18 cellular contexts compared by ENCODE assay signal in genomic region chr2:238897911-238898311, GRCh38. TPM values are rescaled to one million over a fixed set of nuclear protein-coding genes. Genes with fewer than 3 reads are reported as not detected.
DNase-seq lines count a peak whose midpoint lies in the region; ATAC-seq and TF ChIP-seq lines count a peak whose summit lies in the region.
"Had no signal": no experiment of that assay in that cellular context is flagged by ENCODE, and none has a peak within 500 bp of the region (broad histone marks: within the 10 kb centered on the region; RNA-seq: fewer than 3 reads in every experiment).

No MANE protein-coding gene starts in this region.

- no peaks in the 10 kb centered on the region for H3K9me3 ChIP-seq in BLaER1 treated with 17β-estradiol and CSF1 and Interleukin-3, amounts not matched to agents 10 nM and 100 nM (replicated peaks in 1 of 11)
- H3K9me3 ChIP-seq in esophagus muscularis mucosa (no peaks in the 10 kb centered on the region), neuronal stem cell (replicated peaks in 1 of 2; ENCODE audit: control insufficient read depth in 2 of 2, insufficient read depth in 1 of 2, low read depth in 1 of 2, low read length in 2 of 2) (no peaks in the 10 kb centered on the region), subcutaneous abdominal adipose tissue (ENCODE audit: control insufficient read depth in 5 of 5, low read length in 5 of 5) (no peaks in the 10 kb centered on the region), WERI-Rb-1 (ENCODE audit: severe bottlenecking) (no peaks in the 10 kb centered on the region)
- H3K9me3 ChIP-seq: A549 had no signal

- H3K9ac ChIP-seq in BLaER1 treated with 17β-estradiol and CSF1 and Interleukin-3, amounts not matched to agents 10 nM and 100 nM, result peak overlapping the region in 4 of 11 experiments; percentile 3 to 59 (median 46); a peak in 6 of 22 replicates
- H3K9ac ChIP-seq in neuronal stem cell (ENCODE audit: low read depth, low read length, poor library complexity) (no peak overlapping the region), subcutaneous abdominal adipose tissue (ENCODE audit: low read length in 5 of 5) (peak overlapping the region in 1 of 5 donors; percentile 53)

- H2BK12ac ChIP-seq in neuronal stem cell (ENCODE audit: low read length), result no peak overlapping the region

- no peak overlapping the region for H3K14ac ChIP-seq in neuronal stem cell (ENCODE audit: low read length)

- TF ChIP-seq EP300 in esophagus muscularis mucosa (IDR thresholded peaks at IDR 0.05), result no peak

- H4K8ac ChIP-seq in neuronal stem cell (ENCODE audit: low read depth, low read length), result no peak overlapping the region

- no peak overlapping the region for H2BK120ac ChIP-seq in neuronal stem cell (ENCODE audit: low read depth, low read length)

- no peak overlapping the region for H2BK5ac ChIP-seq in neuronal stem cell (ENCODE audit: low read length)

- H3K23ac ChIP-seq in neuronal stem cell (ENCODE audit: low read depth, low read length, poor library complexity), result no peak overlapping the region

- peak overlapping the region; percentile 85 for H3K4ac ChIP-seq in neuronal stem cell (ENCODE audit: low read length)

- ATAC-seq in GM21528 (IDR thresholded peaks at IDR 0.05; ENCODE audit: low FRiP score, unreplicated experiment), result no peak
- ATAC-seq: A549, PC-3 had no signal

- intact Hi-C loops in esophagus muscularis mucosa (cut with DNase I), result no loop called here

- peak overlapping the region in 4 of 11 experiments; percentile 26 to 39 (median 38); a peak in 5 of 22 replicates for H3K27ac ChIP-seq in BLaER1 treated with 17β-estradiol and CSF1 and Interleukin-3, amounts not matched to agents 10 nM and 100 nM
- H3K27ac ChIP-seq in esophagus muscularis mucosa (replicated peaks in 1 of 4) (peak overlapping the region in 3 of 4 donors; percentile 0 to 31 (median 15)), neuronal stem cell (replicated peaks; ENCODE audit: low read length) (no peak overlapping the region), subcutaneous abdominal adipose tissue (ENCODE audit: low read depth, low read length) (peak overlapping the region; percentile 90), WERI-Rb-1 (no peak overlapping the region)
- H3K27ac ChIP-seq: C4-2B had no signal

- no peak overlapping the region for H4K91ac ChIP-seq in neuronal stem cell (ENCODE audit: low read depth, low read length, poor library complexity)

- peaks cover 0 to 6% (median 0%) of the 10 kb centered on the region in 11 experiments; a peak in 1 of 22 replicates for H4K20me1 ChIP-seq in BLaER1 treated with 17β-estradiol and CSF1 and Interleukin-3, amounts not matched to agents 10 nM and 100 nM

- no peaks in the 10 kb centered on the region for H3K36me3 ChIP-seq in BLaER1 treated with 17β-estradiol and CSF1 and Interleukin-3, amounts not matched to agents 10 nM and 100 nM
- H3K36me3 ChIP-seq in esophagus muscularis mucosa, result no peaks in the 10 kb centered on the region
- no peaks in the 10 kb centered on the region for H3K36me3 ChIP-seq in neuronal stem cell (replicated peaks in 1 of 2; ENCODE audit: control insufficient read depth in 2 of 2, insufficient read depth in 2 of 2, low read length in 2 of 2)
- no peaks in the 10 kb centered on the region for H3K36me3 ChIP-seq in subcutaneous abdominal adipose tissue (ENCODE audit: control insufficient read depth in 5 of 5, insufficient read depth in 5 of 5, low read length in 5 of 5)
- no peaks in the 10 kb centered on the region for H3K36me3 ChIP-seq in WERI-Rb-1

- peak overlapping the region; percentile 93 for H3K18ac ChIP-seq in neuronal stem cell (ENCODE audit: low read length)

- peaks cover 0 to 28% (median 23%) of the 10 kb centered on the region in 10 experiments; a peak in 18 of 20 replicates for H3K4me1 ChIP-seq in BLaER1 treated with 17β-estradiol and CSF1 and Interleukin-3, amounts not matched to agents 10 nM and 100 nM
- H3K4me1 ChIP-seq in esophagus muscularis mucosa (peaks cover 10 to 74% (median 64%) of the 10 kb centered on the region in 4 donors), neuronal stem cell (ENCODE audit: control insufficient read depth in 2 of 2, insufficient read depth in 1 of 2, low read depth in 1 of 2, low read length in 2 of 2) (peaks cover 10 to 28% of the 10 kb centered on the region in 2 donors), subcutaneous abdominal adipose tissue (ENCODE audit: control insufficient read depth in 5 of 5, insufficient read depth in 5 of 5, low read length in 5 of 5) (peaks cover 18 to 90% (median 86%) of the 10 kb centered on the region in 5 donors)
- H3K4me1 ChIP-seq: A549 had no signal

- no CpG with 5 or more reads among the region's 7 CpGs for WGBS in esophagus muscularis mucosa
- WGBS in neuronal stem cell (ENCODE audit: extremely low coverage in 2 of 2, insufficient read length in 2 of 2, insufficient replicate concordance in 1 of 2), 2 donors, result no CpG with 5 or more reads among the region's 7 CpGs

- H2BK15ac ChIP-seq in neuronal stem cell (ENCODE audit: low read length), result peak overlapping the region; percentile 75

- no peak overlapping the region for H2AFZ ChIP-seq in neuronal stem cell (ENCODE audit: low read length)

- DNase-seq in esophagus muscularis mucosa (ENCODE audit: extremely low spot score) (no peak), neuronal stem cell (ENCODE audit: low spot score) (no peak), UCSD-AML1 (lab: John Stamatoyannopoulos, UW; ENCODE audit: unreplicated experiment) (no peak), WERI-Rb-1 (no peak), NCI-H69 (lab: John Stamatoyannopoulos, UW) (no peak)
- DNase-seq: DMS 273 treated with DMSO at 0.1 percent for 48 hours, KBM-7, NCI-H1417 treated with DMSO at 0.1 percent for 48 hours, NCI-H2029, NCI-H2171, NCI-H446 treated with DMSO at 0.1 percent for 48 hours, NCI-H82, PC-3 had no signal

- peak overlapping the region in 9 of 11 experiments; percentile 33 to 76 (median 64); a peak in 18 of 22 replicates for H3K4me2 ChIP-seq in BLaER1 treated with 17β-estradiol and CSF1 and Interleukin-3, amounts not matched to agents 10 nM and 100 nM
- H3K4me2 ChIP-seq in neuronal stem cell (ENCODE audit: insufficient read depth, low read length, poor library complexity, severe bottlenecking), result no peak overlapping the region
- H3K4me2 ChIP-seq: A549 had no signal

- no peaks in the 10 kb centered on the region for H3K79me1 ChIP-seq in neuronal stem cell (ENCODE audit: low read depth, low read length)

- peak overlapping the region; percentile 83 for H2AK5ac ChIP-seq in neuronal stem cell (ENCODE audit: low read depth, low read length)

- H3K27me3 ChIP-seq in BLaER1 treated with 17β-estradiol and CSF1 and Interleukin-3, amounts not matched to agents 10 nM and 100 nM, result no peaks in the 10 kb centered on the region
- no peaks in the 10 kb centered on the region for H3K27me3 ChIP-seq in esophagus muscularis mucosa
- peaks cover 0 to 21% (median 0%) of the 10 kb centered on the region in 3 experiments for H3K27me3 ChIP-seq in neuronal stem cell (ENCODE audit: control insufficient read depth in 3 of 3, insufficient read depth in 3 of 3, low read depth in 1 of 3, low read length in 3 of 3)
- peaks cover 0 to 2% (median 0%) of the 10 kb centered on the region in 5 donors for H3K27me3 ChIP-seq in subcutaneous abdominal adipose tissue (ENCODE audit: control insufficient read depth in 5 of 5, insufficient read depth in 4 of 5, low read length in 5 of 5)
- H3K27me3 ChIP-seq in WERI-Rb-1 (ENCODE audit: insufficient read depth, low read depth, severe bottlenecking), result peaks cover 91% of the 10 kb centered on the region

- no peak for TF ChIP-seq CTCF in esophagus muscularis mucosa (IDR thresholded peaks at IDR 0.05)
- TF ChIP-seq CTCF in WERI-Rb-1 (IDR thresholded peaks at IDR 0.05; ENCODE audit: low read depth, low read length), result no peak

- TF ChIP-seq POLR2A in esophagus muscularis mucosa (IDR thresholded peaks at IDR 0.05; ENCODE audit: low read depth), result no peak

- H3K4me3 ChIP-seq in BLaER1 treated with 17β-estradiol and CSF1 and Interleukin-3, amounts not matched to agents 10 nM and 100 nM, result no peak overlapping the region
- H3K4me3 ChIP-seq in esophagus muscularis mucosa (no peak overlapping the region), neuronal stem cell (ENCODE audit: low read length in 2 of 2) (no peak overlapping the region), subcutaneous abdominal adipose tissue (ENCODE audit: low read depth in 1 of 5, low read length in 5 of 5) (no peak overlapping the region), WERI-Rb-1 (ENCODE audit: low read depth, low read length) (no peak overlapping the region)
- H3K4me3 ChIP-seq: A549 had no signal

RNA-seq across cellular contexts. Expression of gene TWIST2, which starts 50.0 kb away (rescaled TPM):
- total RNA-seq in esophagus muscularis mucosa, result 10 to 100 TPM; 37.4 to 51.6 (median 47.4) TPM
- 2.1 TPM for polyA plus RNA-seq in neuronal stem cell (2013, experiment 1 of 2)
- 2.4 TPM for polyA plus RNA-seq in neuronal stem cell (2013, experiment 2 of 2)

Comparison
In these comparisons a context has a peak if more than half of its experiments do, and no peak if none do; other contexts are left out.
1. H3K27ac ChIP-seq: peak in esophagus muscularis mucosa (3 of 4) and subcutaneous abdominal adipose tissue (single experiment); none in neuronal stem cell (single experiment) and WERI-Rb-1 (single experiment).